ENCODE assay signal across 29 cellular contexts in genomic region chr7:156067156-156067555, GRCh38.
"Had no signal": no experiment of that assay in that cellular context is flagged by ENCODE, and none has a peak within 500 bp of the region (broad histone marks: within the 10 kb centered on the region; RNA-seq: fewer than 3 reads in every experiment).

No MANE protein-coding gene starts in this region.

- H3K4me3 ChIP-seq: heart right ventricle, hepatocyte, left ventricle myocardium inferior, lung, mucosa of descending colon, pancreas, prostate gland, smooth muscle cell, stomach, suprapubic skin, thoracic aorta, tibial artery, upper lobe of right lung had no signal

- H3K4me3 Mint-ChIP-seq: naive thymus-derived CD4-positive, alpha-beta T cell; natural killer cell treated with Interleukin-12 subunit alpha and Interleukin-12 subunit beta and Interleukin-15 and Interleukin-18, amount 100 ng/mL, for 72 hours; stimulated activated naive B cell treated with anti-CD40 and anti-IgM and Interleukin-4, amounts not matched to agents 10 μg/mL and 1 μg/mL and 100 μg/mL, for 72 hours had no signal

- H3K4me2 ChIP-seq: hepatocyte, smooth muscle cell had no signal

- H3K79me2 ChIP-seq: hepatocyte had no signal

- H3K27ac ChIP-seq: heart right ventricle, hepatocyte, left ventricle myocardium inferior, pancreas, prostate gland, stomach, suprapubic skin, thoracic aorta, tibial artery, upper lobe of right lung had no signal

- H3K27ac Mint-ChIP-seq: naive thymus-derived CD4-positive, alpha-beta T cell; natural killer cell treated with Interleukin-12 subunit alpha and Interleukin-12 subunit beta and Interleukin-15 and Interleukin-18, amount 100 ng/mL, for 72 hours; stimulated activated naive B cell treated with anti-CD40 and anti-IgM and Interleukin-4, amounts not matched to agents 10 μg/mL and 1 μg/mL and 100 μg/mL, for 72 hours had no signal

- H3K4me1 ChIP-seq: heart right ventricle, left ventricle myocardium inferior, pancreas, prostate gland, suprapubic skin, tibial artery, upper lobe of right lung had no signal

- DNase-seq: heart right ventricle; islet precursor cell; left ventricle myocardium inferior; mesendoderm; midbrain; mucosa of descending colon; naive thymus-derived CD4-positive, alpha-beta T cell; nucleus accumbens; pancreas; retina; right cardiac atrium; stimulated activated CD4-positive, alpha-beta T cell treated with anti-CD3 and anti-CD28 coated beads, Interleukin-1b, Interleukin-23, amount 100 ng/mL, for 48 hours; stimulated activated CD4-positive, alpha-beta T cell treated with anti-CD3 and anti-CD28 coated beads, Interleukin-2, amount 100 ng/mL, for 48 hours; stimulated activated CD4-positive, alpha-beta T cell treated with anti-CD3 and anti-CD28 coated beads, Interleukin-4, amount 100 ng/mL, for 4 hours; stimulated activated CD8-positive, alpha-beta memory T cell treated with anti-CD3 and anti-CD28 coated beads, Interleukin-4, amount 100 ng/mL, for 48 hours; stimulated activated naive B cell treated with anti-CD40 and anti-IgM and Interleukin-4, amounts not matched to agents 10 μg/mL and 1 μg/mL and 100 μg/mL, for 72 hours; stimulated activated naive CD8-positive, alpha-beta T cell treated with anti-CD3 and anti-CD28 coated beads, Interleukin-15, Interleukin-2, amounts not matched to agents 100 U/mL and 50 U/mL, for 24 hours; stomach; trophoblast cell; upper lobe of right lung had no signal

- H3K27me3 ChIP-seq: hepatocyte, pancreas, tibial artery, upper lobe of right lung had no signal

- H3K36me3 ChIP-seq: heart right ventricle, left ventricle myocardium inferior, pancreas, prostate gland, stomach, suprapubic skin, thoracic aorta, tibial artery, upper lobe of right lung had no signal

- H3K36me3 Mint-ChIP-seq: natural killer cell treated with Interleukin-12 subunit alpha and Interleukin-12 subunit beta and Interleukin-15 and Interleukin-18, amount 100 ng/mL, for 72 hours; stimulated activated naive B cell treated with anti-CD40 and anti-IgM and Interleukin-4, amounts not matched to agents 10 μg/mL and 1 μg/mL and 100 μg/mL, for 72 hours had no signal

- H3K9me3 ChIP-seq: heart right ventricle, left ventricle myocardium inferior, mucosa of descending colon, pancreas, prostate gland, stomach, suprapubic skin, thoracic aorta, tibial artery, upper lobe of right lung had no signal

- FAIRE-seq: pancreas, urothelium cell line had no signal

- ATAC-seq: heart right ventricle; mucosa of descending colon; naive thymus-derived CD4-positive, alpha-beta T cell; pancreas; right cardiac atrium; stimulated activated naive B cell treated with anti-CD40 and anti-IgM and Interleukin-4, amounts not matched to agents 10 μg/mL and 1 μg/mL and 100 μg/mL, for 72 hours; stimulated activated naive CD8-positive, alpha-beta T cell treated with anti-CD3 and anti-CD28 coated beads, Interleukin-15, Interleukin-2, amounts not matched to agents 100 U/mL and 50 U/mL, for 24 hours; upper lobe of right lung had no signal

- H3K4me1 Mint-ChIP-seq: stimulated activated naive B cell treated with anti-CD40 and anti-IgM and Interleukin-4, amounts not matched to agents 10 μg/mL and 1 μg/mL and 100 μg/mL, for 72 hours had no signal

- H2AFZ ChIP-seq: hepatocyte had no signal

- H3K9me3 Mint-ChIP-seq: natural killer cell treated with Interleukin-12 subunit alpha and Interleukin-12 subunit beta and Interleukin-15 and Interleukin-18, amount 100 ng/mL, for 72 hours had no signal
